7 cellular contexts compared by ENCODE assay signal in genomic region chr6:152642578-152643375, GRCh38. TPM values are rescaled to one million over a fixed set of nuclear protein-coding genes. Genes with fewer than 3 reads are reported as not detected.
A peak's percentile ranks its signal among the peaks of the same experiment; 100 is the strongest.
DNase-seq lines count a peak whose midpoint lies in the region; ATAC-seq and TF ChIP-seq lines count a peak whose summit lies in the region.

No MANE protein-coding gene starts in this region.

- no peak overlapping the region for H3K27ac ChIP-seq in colonic mucosa
- H3K27ac ChIP-seq in lung (ENCODE audit: low read depth in 1 of 2, low read length in 1 of 2): no peak overlapping the region

- ATAC-seq in GM19351 (IDR thresholded peaks at IDR 0.05; ENCODE audit: unreplicated experiment) (peak; percentile 98), HG03457 (IDR thresholded peaks at IDR 0.05; ENCODE audit: unreplicated experiment) (peak; percentile 89), lung (ENCODE audit: insufficient read depth, low FRiP score) (peak; percentile 86)

- DNase-seq in ELF-1 (ENCODE audit: low read depth, low spot score): peak; percentile 87
- peak; percentile 49 for DNase-seq in RPMI8226
- DNase-seq in colonic mucosa: peak; percentile 17
- peak; percentile 74 for DNase-seq in lung (ENCODE audit: low spot score)
- DNase-seq in DMS79 treated with DMSO at 0.1 percent for 48 hours (lab: John Stamatoyannopoulos, UW): no peak

- intact Hi-C loops in colonic mucosa (cut with DNase I): no loop called here

- no peaks in the 10 kb centered on the region for H3K36me3 ChIP-seq in colonic mucosa
- no peaks in the 10 kb centered on the region for H3K36me3 ChIP-seq in lung (ENCODE audit: control insufficient read depth in 2 of 2, insufficient read depth in 2 of 2, low read length in 2 of 2)

- H3K27me3 ChIP-seq in colonic mucosa: no peaks in the 10 kb centered on the region
- H3K27me3 ChIP-seq in lung (ENCODE audit: control insufficient read depth, insufficient read depth): no peaks in the 10 kb centered on the region

- no peak overlapping the region for H3K9ac ChIP-seq in colonic mucosa (ENCODE audit: low read depth in 2 of 2, low read length in 2 of 2)

- H3K9me3 ChIP-seq in colonic mucosa (no peaks in the 10 kb centered on the region), lung (ENCODE audit: control insufficient read depth in 2 of 2, insufficient read depth in 1 of 2, low read length in 1 of 2) (no peaks in the 10 kb centered on the region)

- WGBS in lung, 2 donors: 37 to 47% methylated on average over 8 of the region's 8 CpGs

- H3K4me3 ChIP-seq in colonic mucosa (no peak overlapping the region), lung (no peak overlapping the region)

- TF ChIP-seq CTCF in colonic mucosa (IDR thresholded peaks at IDR 0.05): peak; percentile 18
- TF ChIP-seq CTCF in lung (IDR thresholded peaks at IDR 0.05; ENCODE audit: control extremely low read depth, extremely low read depth): peak; percentile 79

- H3K4me1 ChIP-seq in colonic mucosa (no peaks in the 10 kb centered on the region), lung (ENCODE audit: control insufficient read depth in 2 of 2, insufficient read depth in 2 of 2, low read length in 2 of 2) (no peaks in the 10 kb centered on the region)

RNA-seq across cellular contexts. Expression of gene SYNE1, which starts 5.6 kb away (rescaled TPM):
- 10 to 100 TPM; 11.6 to 23.7 TPM for total RNA-seq in colonic mucosa
- total RNA-seq in lung: 100 to 1,000 TPM; 206 to 352 TPM
- polyA plus RNA-seq in lung: 10 to 100 TPM; 26.4 to 56.5 TPM

RNA-seq across cellular contexts. Expression of gene MYCT1, which starts 54.9 kb away (rescaled TPM):
- total RNA-seq in colonic mucosa (1 to 10 TPM; 1.9 to 4.8 TPM), lung (10 to 100 TPM; 17.2 to 44.5 TPM)
- 10 to 100 TPM; 11.2 to 15.1 TPM for polyA plus RNA-seq in lung

Comparison
In these comparisons a context has a peak if more than half of its experiments do, and no peak if none do; other contexts are left out.
1. RNA of gene SYNE1, which starts 5.6 kb away (total RNA-seq): 206 to 352 TPM in lung; 11.6 to 23.7 TPM in colonic mucosa; every median in the first group is over 4 times any median in the second.
2. Peak in every context shown above with its lines, with median percentiles within 50 percentile points of each other: ATAC-seq.